9 cellular contexts compared by ENCODE assay signal in genomic region chr2:176997074-176997791, GRCh38.
DNase-seq lines count a peak whose midpoint lies in the region; ATAC-seq, FAIRE-seq and TF ChIP-seq lines count a peak whose summit lies in the region.
"Had no signal": no experiment of that assay in that cellular context is flagged by ENCODE, and none has a peak within 500 bp of the region (broad histone marks: within the 10 kb centered on the region; RNA-seq: fewer than 3 reads in every experiment).

No MANE protein-coding gene starts in this region.

- no peak overlapping the region for H3K4me3 ChIP-seq in gastroesophageal sphincter

- peak; percentile 19 for DNase-seq in GM10248 (ENCODE audit: extremely low spot score)
- DNase-seq in H54 (ENCODE audit: insufficient read length, low spot score): peak; percentile 43
- DNase-seq in NOMO-1 treated with DMSO at 0.1 percent for 48 hours (lab: John Stamatoyannopoulos, UW; ENCODE audit: unreplicated experiment): peak; percentile 87
- peak; percentile 58 to 84 for DNase-seq in foreskin keratinocyte
- DNase-seq in D721Med (ENCODE audit: insufficient read length, low spot score): no peak
- no peak for DNase-seq in NCI-H2107 treated with DMSO at 0.1 percent for 48 hours (lab: John Stamatoyannopoulos, UW; ENCODE audit: unreplicated experiment)
- DNase-seq in omental fat pad (ENCODE audit: low spot score): no peak
- DNase-seq: T-cell had no signal

- ATAC-seq in foreskin keratinocyte (peak; percentile 91), omental fat pad (ENCODE audit: low FRiP score) (no peak), gastroesophageal sphincter (no peak)

- TF ChIP-seq CTCF in GM10248 (IDR thresholded peaks at IDR 0.05; ENCODE audit: control extremely low read depth, extremely low read depth, low read depth, missing control alignments) (no peak), foreskin keratinocyte (conservative IDR thresholded peaks at IDR 0.05) (no peak), D721Med (IDR thresholded peaks at IDR 0.05; ENCODE audit: insufficient read depth, missing control alignments) (no peak), omental fat pad (IDR thresholded peaks at IDR 0.05) (no peak), gastroesophageal sphincter (IDR thresholded peaks at IDR 0.05) (no peak)

- no peak for TF ChIP-seq EP300 in gastroesophageal sphincter (IDR thresholded peaks at IDR 0.05)

- H3K27ac ChIP-seq in foreskin keratinocyte (no peak overlapping the region), gastroesophageal sphincter (no peak overlapping the region)

- H3K9me3 ChIP-seq in gastroesophageal sphincter: no peaks in the 10 kb centered on the region

- 37 to 53% methylated on average over 4 to 5 of the region's 5 CpGs for WGBS in gastroesophageal sphincter (ENCODE audit: low coverage in 1 of 2), 2 donors

- H3K27me3 ChIP-seq in foreskin keratinocyte (no peaks in the 10 kb centered on the region), gastroesophageal sphincter (no peaks in the 10 kb centered on the region)

- peak; percentile 98 for FAIRE-seq in H54 (lab: Jason Lieb, UNC)
- FAIRE-seq in D721Med (lab: Jason Lieb, UNC): no peak

- POLR2A ChIA-PET in GM10248 (lab: Yijun Ruan, JAX): no interaction called here

- CTCF ChIA-PET in GM10248 (lab: Yijun Ruan, JAX): interaction anchor here (1.0 to 2.7 kb wide), 3 partner anchors 9 to 68 kb away, joined by 3 to 8 read pairs (median 3); no protein-coding TSS in a partner anchor

- no peaks in the 10 kb centered on the region for H3K36me3 ChIP-seq in gastroesophageal sphincter

- TF ChIP-seq POLR2A in H54 (IDR thresholded peaks at IDR 0.05; ENCODE audit: low read depth, low read length): no peak
- no peak for TF ChIP-seq POLR2A in gastroesophageal sphincter (IDR thresholded peaks at IDR 0.05)

- H3K4me1 ChIP-seq in foreskin keratinocyte (no peaks in the 10 kb centered on the region), gastroesophageal sphincter (no peaks in the 10 kb centered on the region)

Comparison
In these comparisons a context has a peak if more than half of its experiments do, and no peak if none do; other contexts are left out.
1. DNase-seq: peak in GM10248 (single experiment), H54 (single experiment), NOMO-1 treated with DMSO at 0.1 percent for 48 hours (single experiment) and foreskin keratinocyte (2 of 2); none in D721Med (single experiment), NCI-H2107 treated with DMSO at 0.1 percent for 48 hours (single experiment) and omental fat pad (single experiment).